Comparison of ENCODE assay signal across 8 cellular contexts in genomic region chr22:49960159-49960966, GRCh38. TPM values are rescaled to one million over a fixed set of nuclear protein-coding genes. Genes with fewer than 3 reads are reported as not detected.
A peak's percentile ranks its signal among the peaks of the same experiment; 100 is the strongest.
DNase-seq lines count a peak whose midpoint lies in the region; ATAC-seq and TF ChIP-seq lines count a peak whose summit lies in the region.

Gene PIM3, plus strand, starts transcription at chr22:49960772. Its CDS starts 176 bp downstream, at chr22:49960948.

- H3K36me3 ChIP-seq in rectal smooth muscle tissue (ENCODE audit: control insufficient read depth, insufficient read depth, low read length), result peaks cover 9% of the 10 kb centered on the region
- H3K36me3 ChIP-seq in vagina, result peaks cover 0 to 25% of the 10 kb centered on the region in 2 donors

- in situ Hi-C loops in astrocyte of the cerebellum (cut with HindIII; ENCODE audit: low sequenced_read_pairs), result no loop called here

- ATAC-seq in GM18508 (IDR thresholded peaks at IDR 0.05; ENCODE audit: insufficient read depth, unreplicated experiment) (peak; percentile 37), HG02973 (IDR thresholded peaks at IDR 0.05; ENCODE audit: unreplicated experiment) (peak; percentile 49)

- peak within 1 kb of the TSS; percentile 87 for H3K9ac ChIP-seq in rectal smooth muscle tissue (ENCODE audit: low read length)

- H3K27ac ChIP-seq in rectal smooth muscle tissue (ENCODE audit: low read depth, low read length) (peak within 1 kb of the TSS; percentile 83), vagina (peak within 1 kb of the TSS; percentile 89)

- H3K4me1 ChIP-seq in rectal smooth muscle tissue (ENCODE audit: control insufficient read depth, insufficient read depth, low read length), result peaks cover 12% of the 10 kb centered on the region
- peaks cover 40% of the 10 kb centered on the region for H3K4me1 ChIP-seq in vagina

- intact Hi-C loops in vagina (cut with DNase I), result loop anchor here (2.0 kb wide), 1 partner anchor 24 kb away; no protein-coding TSS in a partner anchor

- H3K27me3 ChIP-seq in rectal smooth muscle tissue (ENCODE audit: control insufficient read depth, insufficient read depth, low read length) (no peaks in the 10 kb centered on the region), vagina (no peaks in the 10 kb centered on the region)

- peak; percentile 91 to 95 for DNase-seq in NCI-H2081 (lab: John Stamatoyannopoulos, UW)
- peak; percentile 80 for DNase-seq in T-helper 9 cell
- DNase-seq in astrocyte of the cerebellum (ENCODE audit: low read depth), result peak; percentile 89
- DNase-seq in hepatic stellate cell (ENCODE audit: low spot score), result peak; percentile 99
- no peak for DNase-seq in vagina (ENCODE audit: extremely low spot score in 2 of 2)

- no peak for TF ChIP-seq CTCF in astrocyte of the cerebellum (IDR thresholded peaks at IDR 0.05; ENCODE audit: low read depth, low read length, missing control alignments)
- TF ChIP-seq CTCF in vagina (IDR thresholded peaks at IDR 0.05), result no peak

- peak within 1 kb of the TSS; percentile 55 for H3K4me3 ChIP-seq in astrocyte of the cerebellum (ENCODE audit: low read depth, low read length)
- H3K4me3 ChIP-seq in rectal smooth muscle tissue (ENCODE audit: low read length), result peak within 1 kb of the TSS; percentile 86
- H3K4me3 ChIP-seq in vagina, result peak within 1 kb of the TSS; percentile 76 to 100

- H3K9me3 ChIP-seq in vagina, result no peaks in the 10 kb centered on the region

- TF ChIP-seq POLR2A in vagina (IDR thresholded peaks at IDR 0.05), result peak in 1 of 2 donors; percentile 95

RNA-seq across cellular contexts. Expression of gene PIM3, which starts in this region (rescaled TPM):
- 97.2 TPM for total RNA-seq in vagina

Comparison
In these comparisons a context has a peak if more than half of its experiments do, and no peak if none do; other contexts are left out.
1. DNase-seq: peak in NCI-H2081 (2 of 2), T-helper 9 cell (single experiment), astrocyte of the cerebellum (single experiment) and hepatic stellate cell (single experiment); none in vagina (0 of 2).
2. Peak in every context shown above with its lines, with median percentiles within 50 percentile points of each other: H3K4me3 ChIP-seq.